In the genomic region with DNA sequence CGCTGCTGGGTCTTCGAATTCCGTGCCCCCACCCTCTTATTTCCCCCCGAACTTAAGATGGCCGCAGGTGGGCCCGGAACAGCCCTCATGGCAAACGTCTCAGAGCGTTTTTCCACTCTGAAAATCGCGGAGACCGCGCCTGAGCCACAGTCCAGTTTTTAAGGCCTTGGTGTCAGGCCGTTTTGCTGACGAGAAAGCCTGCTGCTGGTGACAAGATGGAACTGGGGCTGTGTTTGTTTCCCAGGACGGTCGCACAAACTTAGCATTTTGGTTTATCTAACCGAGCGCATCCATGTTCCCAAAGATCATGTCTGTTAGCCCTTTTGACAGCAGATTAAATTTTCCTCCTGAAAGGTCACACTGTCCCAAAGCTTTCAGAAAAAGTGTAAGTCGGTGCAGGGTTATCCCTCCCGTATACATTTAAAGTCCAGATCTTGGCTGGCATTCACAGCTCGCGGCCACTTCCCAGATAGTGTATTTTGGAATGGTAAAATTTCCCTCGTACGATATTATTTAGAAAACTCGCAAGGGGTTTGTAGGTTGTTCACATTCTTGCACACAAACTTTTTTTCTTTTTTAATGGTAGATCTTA, we compare ENCODE assay signal across 8 cellular contexts. TPM values are rescaled to one million over a fixed set of nuclear protein-coding genes. Genes with fewer than 3 reads are reported as not detected.
A peak's percentile ranks its signal among the peaks of the same experiment; 100 is the strongest.
DNase-seq lines count a peak whose midpoint lies in the region; ATAC-seq and TF ChIP-seq lines count a peak whose summit lies in the region.

No MANE protein-coding gene starts in this region.

- WGBS in smooth muscle cell (ENCODE audit: low lambda C conversion rate), result under 1% methylated on average over 25 of the region's 25 CpGs

- DNase-seq in A673 (ENCODE audit: low spot score) (no peak), NCI-H1694 treated with DMSO at 0.1 percent for 48 hours (lab: John Stamatoyannopoulos, UW) (peak; percentile 53), amniotic stem cell (lab: John Stamatoyannopoulos, UW) (peak; percentile 41), smooth muscle cell (lab: John Stamatoyannopoulos, UW; ENCODE audit: unreplicated experiment) (no peak), NCI-H128 (lab: John Stamatoyannopoulos, UW; ENCODE audit: unreplicated experiment) (no peak)

- POLR2A ChIA-PET in A673 (lab: Charles Lee; ENCODE audit: low non-redundant PET), result interaction anchor here (0.5 to 0.6 kb wide), 4 partner anchors 397 to 684 kb away, joined by 3 to 8 read pairs (median 4); no protein-coding TSS in a partner anchor

- peak overlapping the region; percentile 99 for H3K9ac ChIP-seq in iPS-18a (ENCODE audit: low read length)
- peak overlapping the region; percentile 98 for H3K9ac ChIP-seq in smooth muscle cell (ENCODE audit: low read depth)

- TF ChIP-seq CTCF in A673 (conservative IDR thresholded peaks at IDR 0.05; ENCODE audit: low read depth, low read length) (no peak), smooth muscle cell (IDR thresholded peaks at IDR 0.05; ENCODE audit: borderline replicate concordance, insufficient read depth, poor library complexity, severe bottlenecking) (no peak)

- H3K4me1 ChIP-seq in A673 (ENCODE audit: insufficient read depth, low read length, poor library complexity, severe bottlenecking) (peaks cover 11% of the 10 kb centered on the region), iPS-18a (ENCODE audit: control insufficient read depth, low read depth, low read length) (peaks cover 12% of the 10 kb centered on the region), smooth muscle cell (ENCODE audit: low read depth) (peaks cover 25% of the 10 kb centered on the region)

- H2AFZ ChIP-seq in smooth muscle cell (ENCODE audit: low read depth), result peak overlapping the region; percentile 79

- H4K20me1 ChIP-seq in smooth muscle cell (ENCODE audit: low read depth), result peaks cover 40% of the 10 kb centered on the region

- H3K4me2 ChIP-seq in smooth muscle cell, result peak overlapping the region; percentile 94

- ATAC-seq in GM18502 (IDR thresholded peaks at IDR 0.05; ENCODE audit: poor library complexity, unreplicated experiment) (peak; percentile 57), HG02870 (IDR thresholded peaks at IDR 0.05; ENCODE audit: unreplicated experiment) (peak; percentile 42)

- H3K36me3 ChIP-seq in A673 (ENCODE audit: insufficient read depth, low read length, poor library complexity, severe bottlenecking), result no peaks in the 10 kb centered on the region
- no peaks in the 10 kb centered on the region for H3K36me3 ChIP-seq in iPS-18a (ENCODE audit: control insufficient read depth, low read depth, low read length)
- no peaks in the 10 kb centered on the region for H3K36me3 ChIP-seq in smooth muscle cell (ENCODE audit: low read depth)

- H3K4me3 ChIP-seq in A673 (ENCODE audit: low read depth, low read length, poor library complexity, severe bottlenecking) (peak overlapping the region; percentile 94), iPS-18a (ENCODE audit: low read length) (peak overlapping the region; percentile 100), smooth muscle cell (peak overlapping the region; percentile 84)

- peaks cover 49% of the 10 kb centered on the region for H3K79me2 ChIP-seq in smooth muscle cell (ENCODE audit: low read depth)

- BruUV-seq in A673 (replicated peaks; lab: Mats Ljungman, UMichigan), result no TSS peak

- CTCF ChIA-PET in A673 (lab: Charles Lee), result no interaction called here

- no peaks in the 10 kb centered on the region for H3F3A ChIP-seq in smooth muscle cell (ENCODE audit: low read depth)

- H3K27ac ChIP-seq in A673 (ENCODE audit: low read depth, low read length, poor library complexity, severe bottlenecking), result peak overlapping the region; percentile 98
- H3K27ac ChIP-seq in iPS-18a (ENCODE audit: low read length), result peak overlapping the region; percentile 98
- H3K27ac ChIP-seq in smooth muscle cell (ENCODE audit: low read depth), result peak overlapping the region; percentile 98

- intact Hi-C loops in A673 (cut with micrococcal nuclease; ENCODE audit: unreplicated experiment), result loop anchor here (5.0 to 10.0 kb wide), 3 partner anchors 218 to 520 kb away; partner anchors contain the start of genes ERBIN, NLN, SGTB and SHLD3

- H3K9me3 ChIP-seq in A673 (ENCODE audit: low read depth, low read length, poor library complexity, severe bottlenecking) (no peaks in the 10 kb centered on the region), iPS-18a (ENCODE audit: control insufficient read depth, low read depth, low read length) (no peaks in the 10 kb centered on the region), smooth muscle cell (replicated peaks; ENCODE audit: low read depth) (no peaks in the 10 kb centered on the region)

- H3K27me3 ChIP-seq in A673 (replicated peaks; ENCODE audit: insufficient read depth, low read depth, low read length, poor library complexity), result no peaks in the 10 kb centered on the region
- H3K27me3 ChIP-seq in iPS-18a (ENCODE audit: control insufficient read depth, insufficient read depth, low read length), result no peaks in the 10 kb centered on the region
- no peaks in the 10 kb centered on the region for H3K27me3 ChIP-seq in smooth muscle cell (ENCODE audit: low read depth)

RNA-seq across cellular contexts. Expression of gene SREK1, which starts 0.8 kb away (rescaled TPM):
- total RNA-seq in A673 (2021) (82.4 and 95.9 TPM in 2 replicates), smooth muscle cell (70.9 and 83.7 TPM in 2 replicates)
- polyA plus RNA-seq in smooth muscle cell, result 31.0 and 43.7 TPM in 2 replicates

Comparison
In these comparisons a context has a peak if more than half of its experiments do, and no peak if none do; other contexts are left out.
1. DNase-seq: peak in NCI-H1694 treated with DMSO at 0.1 percent for 48 hours (single experiment) and amniotic stem cell (single experiment); none in A673 (single experiment), smooth muscle cell (single experiment) and NCI-H128 (single experiment).
2. Peak in every context shown above with its lines, with median percentiles within 50 percentile points of each other: H3K27ac ChIP-seq and H3K4me3 ChIP-seq.